ENCODE assay signal across 1 cellular context in genomic region chr17:76501018-76501826, GRCh38.
TF ChIP-seq lines count a peak whose summit lies in the region.

Gene RHBDF2, minus strand, starts transcription at chr17:76501423. Its CDS starts 19,899 bp downstream, at chr17:76481524.

TF ChIP-seq in HepG2, 621 proteins besides CTCF, POLR2A, EP300 and RAD21 (continued from another document and continues in another):
- TF ChIP-seq ATF6 (CRISPR knock-in tag; conservative IDR thresholded peaks at IDR 0.05), result 0 out of 2 replicates have a peak, but pooled peaks have one; percentile 44
- TF ChIP-seq ZFP37 (CRISPR knock-in tag; IDR thresholded peaks at IDR 0.05; ENCODE audit: borderline replicate concordance), result 0 out of 2 replicates have a peak, but pooled peaks have one; percentile 52
- TF ChIP-seq ARID3A (IDR thresholded peaks at IDR 0.05; ENCODE audit: low read depth, low read length), result no peak
- TF ChIP-seq, protein P1, sequence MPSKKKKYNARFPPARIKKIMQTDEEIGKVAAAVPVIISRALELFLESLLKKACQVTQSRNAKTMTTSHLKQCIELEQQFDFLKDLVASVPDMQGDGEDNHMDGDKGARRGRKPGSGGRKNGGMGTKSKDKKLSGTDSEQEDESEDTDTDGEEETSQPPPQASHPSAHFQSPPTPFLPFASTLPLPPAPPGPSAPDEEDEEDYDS (CRISPR knock-in tag; IDR thresholded peaks at IDR 0.05), result peak; percentile 66; the same call in 1 of the 2 replicates
- peak; percentile 66; the same call in 1 of the 2 replicates for TF ChIP-seq POGK (CRISPR knock-in tag; conservative IDR thresholded peaks at IDR 0.05)
- TF ChIP-seq, protein P2, sequence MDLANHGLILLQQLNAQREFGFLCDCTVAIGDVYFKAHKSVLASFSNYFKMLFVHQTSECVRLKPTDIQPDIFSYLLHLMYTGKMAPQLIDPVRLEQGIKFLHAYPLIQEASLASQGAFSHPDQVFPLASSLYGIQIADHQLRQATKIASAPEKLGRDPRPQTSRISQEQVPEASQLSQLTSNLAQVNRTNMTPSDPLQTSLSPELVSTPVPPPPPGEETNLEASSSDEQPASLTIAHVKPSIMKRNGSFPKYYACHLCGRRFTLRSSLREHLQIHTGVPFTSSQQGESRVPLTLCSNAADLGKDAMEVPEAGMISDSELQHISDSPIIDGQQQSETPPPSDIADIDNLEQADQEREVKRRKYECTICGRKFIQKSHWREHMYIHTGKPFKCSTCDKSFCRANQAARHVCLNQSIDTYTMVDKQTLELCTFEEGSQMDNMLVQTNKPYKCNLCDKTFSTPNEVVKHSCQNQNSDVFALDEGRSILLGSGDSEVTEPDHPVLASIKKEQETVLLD (CRISPR knock-in tag; IDR thresholded peaks at IDR 0.05; ENCODE audit: low read depth), result peak; percentile 68
- TF ChIP-seq CHD4 (IDR thresholded peaks at IDR 0.05; ENCODE audit: borderline replicate concordance, low read length), result no peak
- peak; percentile 65; the same call in 1 of the 2 replicates for TF ChIP-seq SMAD1 (CRISPR knock-in tag; IDR thresholded peaks at IDR 0.05; ENCODE audit: borderline replicate concordance, low read depth)
- TF ChIP-seq ZNF598 (CRISPR knock-in tag; IDR thresholded peaks at IDR 0.05; ENCODE audit: borderline replicate concordance), result 0 out of 2 replicates have a peak, but pooled peaks have one; percentile 38
- TF ChIP-seq POLR2AphosphoS2 (IDR thresholded peaks at IDR 0.05; ENCODE audit: low read depth, low read length), result no peak
- TF ChIP-seq MEIS1 (CRISPR knock-in tag; IDR thresholded peaks at IDR 0.05; ENCODE audit: borderline replicate concordance), result peak; percentile 19; the same call in 1 of the 2 replicates
- TF ChIP-seq ZNF558 (CRISPR knock-in tag; IDR thresholded peaks at IDR 0.05; ENCODE audit: borderline replicate concordance), result peak; percentile 20; the same call in 1 of the 2 replicates
- TF ChIP-seq PTBP1 (IDR thresholded peaks at IDR 0.05; ENCODE audit: low read depth, low read length, poor library complexity, severe bottlenecking), result no peak
- TF ChIP-seq BCL6 (CRISPR knock-in tag; IDR thresholded peaks at IDR 0.05), result peak; percentile 14; the same call in 1 of the 2 replicates
- TF ChIP-seq, protein P3, sequence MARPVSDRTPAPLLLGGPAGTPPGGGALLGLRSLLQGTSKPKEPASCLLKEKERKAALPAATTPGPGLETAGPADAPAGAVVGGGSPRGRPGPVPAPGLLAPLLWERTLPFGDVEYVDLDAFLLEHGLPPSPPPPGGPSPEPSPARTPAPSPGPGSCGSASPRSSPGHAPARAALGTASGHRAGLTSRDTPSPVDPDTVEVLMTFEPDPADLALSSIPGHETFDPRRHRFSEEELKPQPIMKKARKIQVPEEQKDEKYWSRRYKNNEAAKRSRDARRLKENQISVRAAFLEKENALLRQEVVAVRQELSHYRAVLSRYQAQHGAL (CRISPR knock-in tag; IDR thresholded peaks at IDR 0.05; ENCODE audit: not compliant biosample characterization), result no peak
- peak; percentile 31; the same call in 1 of the 2 replicates for TF ChIP-seq NR2C2 (CRISPR knock-in tag; IDR thresholded peaks at IDR 0.05; ENCODE audit: borderline replicate concordance)
- no peak for TF ChIP-seq ZFP91 (CRISPR knock-in tag; IDR thresholded peaks at IDR 0.05; ENCODE audit: borderline replicate concordance)
- 0 out of 2 replicates have a peak, but pooled peaks have one; percentile 24 for TF ChIP-seq ZNF839 (CRISPR knock-in tag; IDR thresholded peaks at IDR 0.05; ENCODE audit: borderline replicate concordance)
- TF ChIP-seq GABPA (IDR thresholded peaks at IDR 0.05; ENCODE audit: low read depth, low read length), result no peak
- no peak for TF ChIP-seq GABPA (CRISPR knock-in tag; IDR thresholded peaks at IDR 0.05; ENCODE audit: low read depth)
- TF ChIP-seq HOXD1 (CRISPR knock-in tag; IDR thresholded peaks at IDR 0.05), result no peak
- TF ChIP-seq HNRNPLL (IDR thresholded peaks at IDR 0.05; ENCODE audit: low read depth, low read length, poor library complexity, severe bottlenecking), result peak; percentile 84
- no peak for TF ChIP-seq ZNF660 (CRISPR knock-in tag; IDR thresholded peaks at IDR 0.05; ENCODE audit: borderline replicate concordance, low read depth)
- TF ChIP-seq NR2F2 (IDR thresholded peaks at IDR 0.05; ENCODE audit: borderline replicate concordance, low read depth), result no peak
- TF ChIP-seq POLR2AphosphoS5 (IDR thresholded peaks at IDR 0.05; ENCODE audit: low read depth, low read length), result peak; percentile 83
- no peak for TF ChIP-seq ZNF343 (CRISPR knock-in tag; IDR thresholded peaks at IDR 0.05)
- TF ChIP-seq PCBP2 (optimal IDR thresholded peaks at IDR 0.05; ENCODE audit: low read depth, low read length, poor library complexity, severe bottlenecking), result no peak
- TF ChIP-seq EEA1 (CRISPR knock-in tag; IDR thresholded peaks at IDR 0.05; ENCODE audit: borderline replicate concordance), result peak; percentile 87
- no peak for TF ChIP-seq MBNL3 (CRISPR knock-in tag; conservative IDR thresholded peaks at IDR 0.05)
- TF ChIP-seq ZNF879 (CRISPR knock-in tag; IDR thresholded peaks at IDR 0.05), result peak; percentile 37; the same call in 1 of the 2 replicates
- TF ChIP-seq HOXA9 (CRISPR knock-in tag; IDR thresholded peaks at IDR 0.05; ENCODE audit: borderline replicate concordance), result no peak
- peak; percentile 72; the same call in 1 of the 2 replicates for TF ChIP-seq ZNF776 (CRISPR knock-in tag; IDR thresholded peaks at IDR 0.05)
- 0 out of 2 replicates have a peak, but pooled peaks have one; percentile 77 for TF ChIP-seq RNF2 (conservative IDR thresholded peaks at IDR 0.05; ENCODE audit: low read depth)
- peak; percentile 89; the same call in 1 of the 2 replicates for TF ChIP-seq ZNF446 (CRISPR knock-in tag; IDR thresholded peaks at IDR 0.05)
- TF ChIP-seq, protein P4, sequence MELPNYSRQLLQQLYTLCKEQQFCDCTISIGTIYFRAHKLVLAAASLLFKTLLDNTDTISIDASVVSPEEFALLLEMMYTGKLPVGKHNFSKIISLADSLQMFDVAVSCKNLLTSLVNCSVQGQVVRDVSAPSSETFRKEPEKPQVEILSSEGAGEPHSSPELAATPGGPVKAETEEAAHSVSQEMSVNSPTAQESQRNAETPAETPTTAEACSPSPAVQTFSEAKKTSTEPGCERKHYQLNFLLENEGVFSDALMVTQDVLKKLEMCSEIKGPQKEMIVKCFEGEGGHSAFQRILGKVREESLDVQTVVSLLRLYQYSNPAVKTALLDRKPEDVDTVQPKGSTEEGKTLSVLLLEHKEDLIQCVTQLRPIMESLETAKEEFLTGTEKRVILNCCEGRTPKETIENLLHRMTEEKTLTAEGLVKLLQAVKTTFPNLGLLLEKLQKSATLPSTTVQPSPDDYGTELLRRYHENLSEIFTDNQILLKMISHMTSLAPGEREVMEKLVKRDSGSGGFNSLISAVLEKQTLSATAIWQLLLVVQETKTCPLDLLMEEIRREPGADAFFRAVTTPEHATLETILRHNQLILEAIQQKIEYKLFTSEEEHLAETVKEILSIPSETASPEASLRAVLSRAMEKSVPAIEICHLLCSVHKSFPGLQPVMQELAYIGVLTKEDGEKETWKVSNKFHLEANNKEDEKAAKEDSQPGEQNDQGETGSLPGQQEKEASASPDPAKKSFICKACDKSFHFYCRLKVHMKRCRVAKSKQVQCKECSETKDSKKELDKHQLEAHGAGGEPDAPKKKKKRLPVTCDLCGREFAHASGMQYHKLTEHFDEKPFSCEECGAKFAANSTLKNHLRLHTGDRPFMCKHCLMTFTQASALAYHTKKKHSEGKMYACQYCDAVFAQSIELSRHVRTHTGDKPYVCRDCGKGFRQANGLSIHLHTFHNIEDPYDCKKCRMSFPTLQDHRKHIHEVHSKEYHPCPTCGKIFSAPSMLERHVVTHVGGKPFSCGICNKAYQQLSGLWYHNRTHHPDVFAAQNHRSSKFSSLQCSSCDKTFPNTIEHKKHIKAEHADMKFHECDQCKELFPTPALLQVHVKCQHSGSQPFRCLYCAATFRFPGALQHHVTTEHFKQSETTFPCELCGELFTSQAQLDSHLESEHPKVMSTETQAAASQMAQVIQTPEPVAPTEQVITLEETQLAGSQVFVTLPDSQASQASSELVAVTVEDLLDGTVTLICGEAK (IDR thresholded peaks at IDR 0.05), result no peak
- TF ChIP-seq, protein P4 (CRISPR knock-in tag; IDR thresholded peaks at IDR 0.05), result peak; percentile 80
- TF ChIP-seq YY1 (IDR thresholded peaks at IDR 0.05; ENCODE audit: insufficient read depth, insufficient replicate concordance, low read depth, low read length), result peak; percentile 59
- no peak for TF ChIP-seq SOX6 (IDR thresholded peaks at IDR 0.05)
- no peak for TF ChIP-seq SOX6 (CRISPR knock-in tag; IDR thresholded peaks at IDR 0.05)
- no peak for TF ChIP-seq ZFYVE20 (CRISPR knock-in tag; IDR thresholded peaks at IDR 0.05; ENCODE audit: borderline replicate concordance, low read depth)
- no peak for TF ChIP-seq HMG20A (CRISPR knock-in tag; IDR thresholded peaks at IDR 0.05; ENCODE audit: borderline replicate concordance)
- 0 out of 2 replicates have a peak, but pooled peaks have one; percentile 23 for TF ChIP-seq GLI4 (CRISPR knock-in tag; IDR thresholded peaks at IDR 0.05; ENCODE audit: borderline replicate concordance)
